1 cellular context compared by ENCODE assay signal in genomic region chr6:45154679-45155078, GRCh38.
TF ChIP-seq lines count a peak whose summit lies in the region.

No MANE protein-coding gene starts in this region.

TF ChIP-seq in liver, 16 proteins besides CTCF, POLR2A, EP300 and RAD21 (continued from another document):
- TF ChIP-seq REST (IDR thresholded peaks at IDR 0.05) (no peak), HNF4G (IDR thresholded peaks at IDR 0.05) (no peak)
